ENCODE assay signal across 18 cellular contexts in genomic region chr17:61485067-61485775, GRCh38.
DNase-seq lines count a peak whose midpoint lies in the region; ATAC-seq, FAIRE-seq and TF ChIP-seq lines count a peak whose summit lies in the region.
"Had no signal": no experiment of that assay in that cellular context is flagged by ENCODE, and none has a peak within 500 bp of the region (broad histone marks: within the 10 kb centered on the region; RNA-seq: fewer than 3 reads in every experiment).

No MANE protein-coding gene starts in this region.

- H3K9me3 Mint-ChIP-seq in nephron progenitor cell = no peaks in the 10 kb centered on the region
- H3K9me3 Mint-ChIP-seq: CD8-positive, alpha-beta T cell had no signal

- H3K4me3 Mint-ChIP-seq in nephron progenitor cell = no peak overlapping the region
- H3K4me3 Mint-ChIP-seq: CD8-positive, alpha-beta T cell had no signal

- H3K27me3 Mint-ChIP-seq in nephron progenitor cell (ENCODE audit: low read depth, poor library complexity) = peaks cover 36% of the 10 kb centered on the region

- H3K27ac Mint-ChIP-seq in nephron progenitor cell = peak overlapping the region; percentile 30
- H3K27ac Mint-ChIP-seq: CD8-positive, alpha-beta T cell had no signal

- FAIRE-seq in HTR-8/SVneo (lab: Jason Lieb, UNC) = peak; percentile 33
- FAIRE-seq: D721Med had no signal

- ATAC-seq in GM18868 (IDR thresholded peaks at IDR 0.05; ENCODE audit: unreplicated experiment) = no peak
- ATAC-seq in GM19455 (IDR thresholded peaks at IDR 0.05; ENCODE audit: unreplicated experiment) = no peak
- ATAC-seq: CD8-positive, alpha-beta T cell; HCT116 had no signal

- peak; percentile 64 for DNase-seq in ELR (ENCODE audit: low read depth)
- DNase-seq in HTR-8/SVneo (ENCODE audit: insufficient read length, low spot score) = no peak
- DNase-seq in ecto neural progenitor cell (ENCODE audit: low spot score) = peak; percentile 47
- no peak for DNase-seq in nephron progenitor cell
- no peak for DNase-seq in NCI-H187 treated with DMSO at 0.1 percent for 48 hours (lab: John Stamatoyannopoulos, UW)
- DNase-seq: BE2C; CD8-positive, alpha-beta T cell; DMS79 treated with DMSO at 0.1 percent for 48 hours; GF-D8; KG1; MM.1S; NCI-H2029; NCI-H510A treated with DMSO at 0.1 percent for 48 hours; SW 1271 had no signal

- TF ChIP-seq CTCF in nephron progenitor cell (IDR thresholded peaks at IDR 0.05) = no peak

- H3K36me3 Mint-ChIP-seq in nephron progenitor cell (ENCODE audit: low read depth) = no peaks in the 10 kb centered on the region
- H3K36me3 Mint-ChIP-seq: CD8-positive, alpha-beta T cell had no signal

- H3K4me1 Mint-ChIP-seq in nephron progenitor cell = peaks cover 88% of the 10 kb centered on the region

Comparison
In these comparisons a context has a peak if more than half of its experiments do, and no peak if none do; other contexts are left out.
1. DNase-seq: peak in ELR (single experiment) and ecto neural progenitor cell (single experiment); none in HTR-8/SVneo (single experiment), nephron progenitor cell (single experiment) and NCI-H187 treated with DMSO at 0.1 percent for 48 hours (single experiment).